ENCODE assay signal across 1 cellular context in genomic region chr15:84991313-84991712, GRCh38.
TF ChIP-seq lines count a peak whose summit lies in the region.

No MANE protein-coding gene starts in this region.

TF ChIP-seq in GM23338, 12 proteins besides CTCF, POLR2A, EP300 and RAD21 (continued from another document):
- TF ChIP-seq REST (IDR thresholded peaks at IDR 0.05; ENCODE audit: unreplicated experiment) = no peak
- no peak for TF ChIP-seq JUNB (IDR thresholded peaks at IDR 0.05; ENCODE audit: unreplicated experiment)
- TF ChIP-seq ZNF331 (CRISPR knock-in tag; IDR thresholded peaks at IDR 0.05; ENCODE audit: low read depth) = no peak
- TF ChIP-seq ZNF114 (CRISPR knock-in tag; IDR thresholded peaks at IDR 0.05) = no peak
- no peak for TF ChIP-seq STAT1 (IDR thresholded peaks at IDR 0.05; ENCODE audit: unreplicated experiment)
- TF ChIP-seq EZH2phosphoT487 (IDR thresholded peaks at IDR 0.05; ENCODE audit: unreplicated experiment) = no peak
- no peak for TF ChIP-seq ETS1 (IDR thresholded peaks at IDR 0.05)
- no peak for TF ChIP-seq POLR2AphosphoS5 (IDR thresholded peaks at IDR 0.05; ENCODE audit: low read depth)
- TF ChIP-seq ZNF462 (CRISPR knock-in tag; IDR thresholded peaks at IDR 0.05) = no peak
